In the genomic region with DNA sequence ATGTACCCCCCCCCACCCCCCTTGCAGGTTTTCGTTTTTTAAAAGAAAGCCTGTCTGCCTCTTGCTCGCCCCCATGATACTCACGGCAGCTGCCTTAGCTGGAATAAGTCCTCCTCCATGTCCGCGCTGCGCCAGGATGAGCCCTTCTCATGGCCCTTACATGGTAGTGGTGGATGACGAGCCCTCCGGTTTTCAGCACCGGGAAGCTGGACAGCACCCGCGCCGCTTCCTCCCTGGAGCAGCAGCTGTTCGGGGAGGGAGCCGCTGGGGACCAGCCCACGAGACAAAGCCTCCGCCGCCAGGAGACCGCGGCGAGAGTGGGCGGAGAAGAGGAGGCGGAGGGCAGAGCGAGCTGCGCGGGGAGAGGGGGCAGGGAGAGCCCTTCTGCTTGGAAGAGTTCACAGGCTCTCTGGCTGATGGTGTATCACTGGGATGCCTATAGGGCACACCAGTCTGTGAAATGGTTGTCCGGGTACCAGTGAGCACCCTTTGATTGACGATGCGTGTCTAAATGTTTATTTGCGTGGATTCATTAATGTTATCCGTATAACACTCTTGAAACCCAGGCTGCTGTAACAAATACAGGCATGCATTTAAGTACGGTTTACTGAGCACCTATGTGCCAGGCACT, we compare ENCODE assay signal across 8 cellular contexts. TPM values are rescaled to one million over a fixed set of nuclear protein-coding genes. Genes with fewer than 3 reads are reported as not detected.
DNase-seq lines count a peak whose midpoint lies in the region; ATAC-seq and TF ChIP-seq lines count a peak whose summit lies in the region.

Gene SVOP, minus strand, starts transcription at position 319 of the 631 bp plus-strand sequence. Its CDS starts 200 bp downstream, at position 119.

- peaks cover 3% of the 10 kb centered on the region for H3K4me1 Mint-ChIP-seq in activated naive CD4-positive, alpha-beta T cell treated with anti-CD3 and anti-CD28 coated beads, Interleukin-2, amount 50 U/mL, for 24 hours

- ATAC-seq in Right ventricle myocardium inferior (peak; percentile 84), HG03045 (IDR thresholded peaks at IDR 0.05; ENCODE audit: unreplicated experiment) (no peak)

- H3K36me3 Mint-ChIP-seq in activated naive CD4-positive, alpha-beta T cell treated with anti-CD3 and anti-CD28 coated beads, Interleukin-2, amount 50 U/mL, for 24 hours = no peaks in the 10 kb centered on the region

- DNase-seq in Caki2 (ENCODE audit: low read depth) (peak; percentile 90), KG1 (lab: John Stamatoyannopoulos, UW) (peak; percentile 8), Right ventricle myocardium inferior (ENCODE audit: missing footprints) (peak; percentile 86), osteoblast (ENCODE audit: insufficient read length, low spot score, missing footprints) (peak; percentile 90), vagina (ENCODE audit: extremely low spot score in 2 of 2) (peak; percentile 32 to 74)

- H3K27ac ChIP-seq in osteoblast (ENCODE audit: low read depth, low read length) (no peak within 1 kb of the TSS), vagina (no peak within 1 kb of the TSS)

- TF ChIP-seq CTCF in osteoblast (IDR thresholded peaks at IDR 0.05; ENCODE audit: extremely low read depth, low read depth, low read length) = no peak
- no peak for TF ChIP-seq CTCF in vagina (IDR thresholded peaks at IDR 0.05)

- peak within 1 kb of the TSS; percentile 47 for H3K4me3 ChIP-seq in osteoblast (ENCODE audit: insufficient read depth, low read length)
- H3K4me3 ChIP-seq in vagina = no peak within 1 kb of the TSS

- intact Hi-C loops in Right ventricle myocardium inferior (cut with DNase I) = no loop called here
- intact Hi-C loops in vagina (cut with DNase I) = no loop called here

- H3K4me1 ChIP-seq in osteoblast (ENCODE audit: insufficient read depth, low read length) (no peaks in the 10 kb centered on the region), vagina (peaks cover 5% of the 10 kb centered on the region)

- peak within 1 kb of the TSS; percentile 59 for H2AFZ ChIP-seq in osteoblast (ENCODE audit: low read length)

- no peaks in the 10 kb centered on the region for H4K20me1 ChIP-seq in osteoblast (ENCODE audit: insufficient read depth, low read length)

- no peak for TF ChIP-seq POLR2A in vagina (IDR thresholded peaks at IDR 0.05)

- in situ Hi-C loops in Caki2 (cut with HindIII; ENCODE audit: low pct_unique_long_range_greater_than_20kb, low sequenced_read_pairs) = no loop called here

- H3K9me3 ChIP-seq in osteoblast (ENCODE audit: low read depth, low read length) (no peaks in the 10 kb centered on the region), vagina (no peaks in the 10 kb centered on the region)

- H3K27me3 Mint-ChIP-seq in activated naive CD4-positive, alpha-beta T cell treated with anti-CD3 and anti-CD28 coated beads, Interleukin-2, amount 50 U/mL, for 24 hours = peaks cover 24% of the 10 kb centered on the region

- H3K79me2 ChIP-seq in osteoblast (ENCODE audit: insufficient read depth, low read length) = no peaks in the 10 kb centered on the region

- H3K36me3 ChIP-seq in osteoblast (ENCODE audit: insufficient read depth, low read length) (no peaks in the 10 kb centered on the region), vagina (no peaks in the 10 kb centered on the region)

- peak within 1 kb of the TSS; percentile 71 for H3K4me2 ChIP-seq in osteoblast (ENCODE audit: insufficient read depth, low read length)

- no peaks in the 10 kb centered on the region for H3K9me3 Mint-ChIP-seq in activated naive CD4-positive, alpha-beta T cell treated with anti-CD3 and anti-CD28 coated beads, Interleukin-2, amount 50 U/mL, for 24 hours

- no peaks in the 10 kb centered on the region for H3K27me3 ChIP-seq in osteoblast (ENCODE audit: insufficient read depth, low read length)
- no peaks in the 10 kb centered on the region for H3K27me3 ChIP-seq in vagina

- H3K4me3 Mint-ChIP-seq in activated naive CD4-positive, alpha-beta T cell treated with anti-CD3 and anti-CD28 coated beads, Interleukin-2, amount 50 U/mL, for 24 hours = peak within 1 kb of the TSS; percentile 19

- no peak within 1 kb of the TSS for H3K27ac Mint-ChIP-seq in activated naive CD4-positive, alpha-beta T cell treated with anti-CD3 and anti-CD28 coated beads, Interleukin-2, amount 50 U/mL, for 24 hours

TF ChIP-seq in PFSK-1, 5 proteins besides CTCF, POLR2A, EP300 and RAD21:
- peak; percentile 98 for TF ChIP-seq SIN3A (IDR thresholded peaks at IDR 0.05; ENCODE audit: borderline replicate concordance, insufficient read depth, low read length)
- TF ChIP-seq FOXP2 (optimal IDR thresholded peaks at IDR 0.05; ENCODE audit: borderline replicate concordance, extremely low read depth, extremely low read length, insufficient read depth) = peak; percentile 62
- no peak for TF ChIP-seq POLR2AphosphoS5 (IDR thresholded peaks at IDR 0.05; ENCODE audit: low read depth, low read length)
- TF ChIP-seq, protein P1, sequence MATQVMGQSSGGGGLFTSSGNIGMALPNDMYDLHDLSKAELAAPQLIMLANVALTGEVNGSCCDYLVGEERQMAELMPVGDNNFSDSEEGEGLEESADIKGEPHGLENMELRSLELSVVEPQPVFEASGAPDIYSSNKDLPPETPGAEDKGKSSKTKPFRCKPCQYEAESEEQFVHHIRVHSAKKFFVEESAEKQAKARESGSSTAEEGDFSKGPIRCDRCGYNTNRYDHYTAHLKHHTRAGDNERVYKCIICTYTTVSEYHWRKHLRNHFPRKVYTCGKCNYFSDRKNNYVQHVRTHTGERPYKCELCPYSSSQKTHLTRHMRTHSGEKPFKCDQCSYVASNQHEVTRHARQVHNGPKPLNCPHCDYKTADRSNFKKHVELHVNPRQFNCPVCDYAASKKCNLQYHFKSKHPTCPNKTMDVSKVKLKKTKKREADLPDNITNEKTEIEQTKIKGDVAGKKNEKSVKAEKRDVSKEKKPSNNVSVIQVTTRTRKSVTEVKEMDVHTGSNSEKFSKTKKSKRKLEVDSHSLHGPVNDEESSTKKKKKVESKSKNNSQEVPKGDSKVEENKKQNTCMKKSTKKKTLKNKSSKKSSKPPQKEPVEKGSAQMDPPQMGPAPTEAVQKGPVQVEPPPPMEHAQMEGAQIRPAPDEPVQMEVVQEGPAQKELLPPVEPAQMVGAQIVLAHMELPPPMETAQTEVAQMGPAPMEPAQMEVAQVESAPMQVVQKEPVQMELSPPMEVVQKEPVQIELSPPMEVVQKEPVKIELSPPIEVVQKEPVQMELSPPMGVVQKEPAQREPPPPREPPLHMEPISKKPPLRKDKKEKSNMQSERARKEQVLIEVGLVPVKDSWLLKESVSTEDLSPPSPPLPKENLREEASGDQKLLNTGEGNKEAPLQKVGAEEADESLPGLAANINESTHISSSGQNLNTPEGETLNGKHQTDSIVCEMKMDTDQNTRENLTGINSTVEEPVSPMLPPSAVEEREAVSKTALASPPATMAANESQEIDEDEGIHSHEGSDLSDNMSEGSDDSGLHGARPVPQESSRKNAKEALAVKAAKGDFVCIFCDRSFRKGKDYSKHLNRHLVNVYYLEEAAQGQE (IDR thresholded peaks at IDR 0.05; ENCODE audit: insufficient read depth in 1 of 2, low read depth in 2 of 2, low read length in 2 of 2) = peak; percentile 98 to 99
TF ChIP-seq in PFSK-1: peak in this region for 3.

RNA-seq across cellular contexts. Expression of gene SVOP, which starts in this region (rescaled TPM):
- total RNA-seq in Caki2 (2014; rRNA removed; shearing (Covaris generic); ENCODE audit: low replicate concordance) = not detected in 2 replicates
- 0.04 TPM for polyA plus RNA-seq in PFSK-1 (2012; ENCODE audit: insufficient read length, low read depth)
- total RNA-seq in Right ventricle myocardium inferior (5.5 TPM), osteoblast (not detected in 2 replicates), vagina (under 0.01 TPM)

Comparison
In these comparisons a context has a peak if more than half of its experiments do, and no peak if none do; other contexts are left out.
1. Peak in DNase-seq in Caki2; RNA of the gene not detected or under 1 TPM.
2. Peak in DNase-seq, H3K4me3 ChIP-seq and H3K4me2 ChIP-seq in osteoblast; RNA of the gene not detected or under 1 TPM.
3. Peak in DNase-seq in vagina; RNA of the gene not detected or under 1 TPM.
4. DNase-seq: peak in every context shown above with its lines; median percentile 90 in Caki2; 90 in osteoblast; 86 in Right ventricle myocardium inferior; 53 in vagina; 8 in KG1.